In the genomic region with DNA sequence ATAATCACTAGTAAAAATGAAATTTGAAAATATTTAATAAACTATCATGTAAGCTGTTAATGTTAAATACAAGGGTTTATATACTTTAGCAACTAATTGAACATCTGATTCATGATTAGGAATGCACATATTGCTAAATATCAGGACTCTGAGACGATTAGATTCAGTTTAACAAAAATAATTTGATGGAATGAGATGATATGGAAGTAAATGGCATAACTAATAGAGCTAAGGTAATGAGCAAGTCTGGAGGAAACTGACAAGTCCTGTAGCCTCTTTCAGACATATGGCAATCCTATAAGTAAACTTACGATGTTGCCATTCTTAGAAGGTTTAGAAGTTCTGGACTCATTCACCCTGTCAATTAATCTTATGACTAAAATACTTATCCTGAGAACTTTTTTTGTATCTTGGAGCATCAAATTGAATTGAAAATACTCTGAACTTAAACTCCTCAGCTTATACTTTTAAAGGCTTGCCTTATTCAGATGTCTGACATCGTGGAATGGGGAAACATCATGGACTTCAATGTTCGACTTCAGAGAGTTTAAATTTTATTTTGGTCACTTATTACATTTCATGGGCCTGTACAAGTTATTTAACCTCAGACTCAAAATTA, we compare ENCODE assay signal across 27 cellular contexts.
"Had no signal": no experiment of that assay in that cellular context is flagged by ENCODE, and none has a peak within 500 bp of the region (broad histone marks: within the 10 kb centered on the region; RNA-seq: fewer than 3 reads in every experiment).

No MANE protein-coding gene starts in this region.

- H3K27me3 ChIP-seq: adrenal gland, cardiac muscle cell, dorsolateral prefrontal cortex, heart left ventricle, left lung, right lobe of liver, transverse colon had no signal

- H3K36me3 Mint-ChIP-seq: activated naive CD8-positive, alpha-beta T cell treated with anti-CD3 and anti-CD28 coated beads for 36 hours; brain; natural killer cell treated with Interleukin-12 subunit alpha and Interleukin-12 subunit beta and Interleukin-15 and Interleukin-18, amount 100 ng/mL, for 72 hours had no signal

- FAIRE-seq: TTC549 had no signal

- H3K36me3 ChIP-seq: adrenal gland, cardiac muscle cell, heart left ventricle, left lung, lower lobe of right lung, right lobe of liver, transverse colon had no signal

- DNase-seq: activated CD4-positive, alpha-beta T cell treated with anti-CD3 and anti-CD28 coated beads for 4 hours; activated CD4-positive, alpha-beta T cell treated with anti-CD3 and anti-CD28 coated beads, Interleukin-2, amount 50 U/mL, for 4 hours; activated effector memory CD4-positive, alpha-beta T cell treated with Interleukin-2 at 50 U/mL for 16 hours; activated naive CD4-positive, alpha-beta T cell treated with anti-CD3 and anti-CD28 coated beads for 36 hours; activated naive CD8-positive, alpha-beta T cell treated with anti-CD3 and anti-CD28 coated beads for 36 hours; adrenal gland; aorta; cerebellar nuclear complex; dorsolateral prefrontal cortex; effector memory CD4-positive, alpha-beta T cell; heart left ventricle; kidney glomerular epithelial cell; left lung; lower lobe of right lung; mesendoderm; mucosa of descending colon; posterior cingulate gyrus; right lobe of liver; stimulated activated CD4-positive, alpha-beta T cell treated with anti-CD3 and anti-CD28 coated beads, Interleukin-2, amount 100 ng/mL, for 48 hours; stimulated activated naive CD4-positive, alpha-beta T cell treated with Interleukin-2 at 50 U/mL for 16 hours; transverse colon had no signal

- H3K27ac ChIP-seq: cardiac muscle cell, coronary artery, dorsolateral prefrontal cortex, heart left ventricle, left lung, lower lobe of right lung, right lobe of liver, transverse colon, VCaP had no signal

- H3K27me3 Mint-ChIP-seq: activated naive CD8-positive, alpha-beta T cell treated with anti-CD3 and anti-CD28 coated beads for 36 hours; brain; natural killer cell treated with Interleukin-12 subunit alpha and Interleukin-12 subunit beta and Interleukin-15 and Interleukin-18, amount 100 ng/mL, for 72 hours had no signal

- ATAC-seq: heart left ventricle; left lung; lower lobe of right lung; mucosa of descending colon; natural killer cell treated with Interleukin-12 subunit alpha and Interleukin-12 subunit beta and Interleukin-15 and Interleukin-18, amount 100 ng/mL, for 72 hours; right lobe of liver had no signal

- H3K4me3 Mint-ChIP-seq: activated naive CD4-positive, alpha-beta T cell treated with anti-CD3 and anti-CD28 coated beads for 36 hours; activated naive CD8-positive, alpha-beta T cell treated with anti-CD3 and anti-CD28 coated beads for 36 hours; natural killer cell treated with Interleukin-12 subunit alpha and Interleukin-12 subunit beta and Interleukin-15 and Interleukin-18, amount 100 ng/mL, for 72 hours had no signal

- H3K9me3 Mint-ChIP-seq: activated naive CD8-positive, alpha-beta T cell treated with anti-CD3 and anti-CD28 coated beads for 36 hours; brain had no signal

- H3K4me1 Mint-ChIP-seq: activated naive CD8-positive, alpha-beta T cell treated with anti-CD3 and anti-CD28 coated beads for 36 hours had no signal

- H3K27ac Mint-ChIP-seq: activated naive CD4-positive, alpha-beta T cell treated with anti-CD3 and anti-CD28 coated beads for 36 hours; activated naive CD8-positive, alpha-beta T cell treated with anti-CD3 and anti-CD28 coated beads for 36 hours; natural killer cell treated with Interleukin-12 subunit alpha and Interleukin-12 subunit beta and Interleukin-15 and Interleukin-18, amount 100 ng/mL, for 72 hours had no signal

- H3K4me3 ChIP-seq: adrenal gland, cardiac muscle cell, coronary artery, dorsolateral prefrontal cortex, heart left ventricle, left lung, lower lobe of right lung, mucosa of descending colon, right lobe of liver, transverse colon had no signal

- H3K4me1 ChIP-seq: adrenal gland, left lung, lower lobe of right lung, right lobe of liver, transverse colon had no signal
